ENCODE assay signal across 16 cellular contexts in the genomic region with DNA sequence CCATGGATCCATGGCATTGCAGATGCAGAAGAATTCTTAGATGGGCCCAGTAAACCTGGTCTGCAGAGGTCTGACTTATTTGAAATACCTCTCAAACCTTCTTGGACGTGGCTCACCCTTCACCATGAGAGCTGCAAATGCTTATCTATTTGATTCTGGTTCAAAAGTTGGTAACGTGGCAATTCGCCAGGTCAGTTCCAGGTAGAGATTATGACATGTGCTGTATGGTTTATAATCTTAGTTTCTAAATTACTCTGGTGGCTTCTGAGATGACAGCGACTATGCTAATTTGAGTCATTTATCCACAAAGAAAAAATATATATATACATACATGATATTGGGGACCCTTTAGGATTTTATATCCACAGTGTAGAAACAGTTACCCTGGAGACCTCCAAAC.
DNase-seq lines count a peak whose midpoint lies in the region; ATAC-seq and TF ChIP-seq lines count a peak whose summit lies in the region.
"Had no signal": no experiment of that assay in that cellular context is flagged by ENCODE, and none has a peak within 500 bp of the region (broad histone marks: within the 10 kb centered on the region; RNA-seq: fewer than 3 reads in every experiment).

No MANE protein-coding gene starts in this region.

- no peak for TF ChIP-seq POLR2A in tibial nerve (IDR thresholded peaks at IDR 0.05)

- DNase-seq in DMS53 (lab: John Stamatoyannopoulos, UW) = peak; percentile 37
- DNase-seq in DMS53 treated with DMSO at 0.1 percent for 48 hours (lab: John Stamatoyannopoulos, UW; ENCODE audit: unreplicated experiment) = no peak
- peak; percentile 62 for DNase-seq in activated naive CD8-positive, alpha-beta T cell treated with anti-CD3 and anti-CD28 coated beads for 36 hours
- peak; percentile 60 to 64 for DNase-seq in stimulated activated CD4-positive, alpha-beta T cell treated with anti-CD3 and anti-CD28 coated beads, Interleukin-2, amount 100 ng/mL, for 48 hours
- DNase-seq in tibial nerve (ENCODE audit: low spot score in 2 of 2) = no peak
- no peak for DNase-seq in HuH-7.5 (ENCODE audit: low spot score)
- DNase-seq: activated gamma-delta T cell; gastrocnemius medialis; left cardiac atrium; NCI-H1417 treated with DMSO at 0.1 percent for 48 hours; NK-92 treated with Interleukin-12 subunit alpha and Interleukin-12 subunit beta, amount 100 ng/mL, for 24 hours; nucleus accumbens had no signal

- H3K27ac Mint-ChIP-seq in activated naive CD8-positive, alpha-beta T cell treated with anti-CD3 and anti-CD28 coated beads for 36 hours = no peak overlapping the region

- peaks cover 21% of the 10 kb centered on the region for H3K4me1 Mint-ChIP-seq in activated naive CD8-positive, alpha-beta T cell treated with anti-CD3 and anti-CD28 coated beads for 36 hours

- no peak overlapping the region for H3K4me3 ChIP-seq in tibial nerve
- H3K4me3 ChIP-seq: coronary artery, gastrocnemius medialis had no signal

- no peak for TF ChIP-seq CTCF in tibial nerve (IDR thresholded peaks at IDR 0.05)

- H3K27me3 Mint-ChIP-seq in activated naive CD8-positive, alpha-beta T cell treated with anti-CD3 and anti-CD28 coated beads for 36 hours = peaks cover 7% of the 10 kb centered on the region

- peak; percentile 55 for ATAC-seq in HG02870 (IDR thresholded peaks at IDR 0.05; ENCODE audit: unreplicated experiment)
- ATAC-seq in HG03460 (IDR thresholded peaks at IDR 0.05; ENCODE audit: unreplicated experiment) = no peak
- ATAC-seq: gastrocnemius medialis, left cardiac atrium had no signal

- no peaks in the 10 kb centered on the region for H3K36me3 Mint-ChIP-seq in activated naive CD8-positive, alpha-beta T cell treated with anti-CD3 and anti-CD28 coated beads for 36 hours

- H3K9me3 ChIP-seq in tibial nerve = no peaks in the 10 kb centered on the region
- H3K9me3 ChIP-seq: gastrocnemius medialis had no signal

- peaks cover 2% of the 10 kb centered on the region for H3K9me3 Mint-ChIP-seq in activated naive CD8-positive, alpha-beta T cell treated with anti-CD3 and anti-CD28 coated beads for 36 hours

- no peak overlapping the region for H3K27ac ChIP-seq in tibial nerve
- H3K27ac ChIP-seq: 22Rv1, coronary artery had no signal

- WGBS in tibial nerve, 2 donors = 88 to 92% methylated on average over 4 of the region's 4 CpGs

- H3K36me3 ChIP-seq in tibial nerve = peaks cover 0 to 14% (median 0%) of the 10 kb centered on the region in 3 donors

- peaks cover 0 to 27% (median 0%) of the 10 kb centered on the region in 4 donors for H3K4me1 ChIP-seq in tibial nerve

- H3K27me3 ChIP-seq in tibial nerve = no peaks in the 10 kb centered on the region
- H3K27me3 ChIP-seq: gastrocnemius medialis had no signal

- H3K4me3 Mint-ChIP-seq in activated naive CD8-positive, alpha-beta T cell treated with anti-CD3 and anti-CD28 coated beads for 36 hours = no peak overlapping the region

- no peak for TF ChIP-seq EP300 in tibial nerve (IDR thresholded peaks at IDR 0.05)

Comparison
In these comparisons a context has a peak if more than half of its experiments do, and no peak if none do; other contexts are left out.
1. DNase-seq: peak in DMS53 (single experiment), activated naive CD8-positive, alpha-beta T cell treated with anti-CD3 and anti-CD28 coated beads for 36 hours (single experiment) and stimulated activated CD4-positive, alpha-beta T cell treated with anti-CD3 and anti-CD28 coated beads, Interleukin-2, amount 100 ng/mL, for 48 hours (2 of 2); none in DMS53 treated with DMSO at 0.1 percent for 48 hours (single experiment), tibial nerve (0 of 2) and HuH-7.5 (single experiment).